In genomic region chr14:35480119-35480769, GRCh38 we compare ENCODE assay signal across 13 cellular contexts. TPM values are rescaled to one million over a fixed set of nuclear protein-coding genes. Genes with fewer than 3 reads are reported as not detected.
DNase-seq lines count a peak whose midpoint lies in the region; ATAC-seq, FAIRE-seq and TF ChIP-seq lines count a peak whose summit lies in the region.
"Had no signal": no experiment of that assay in that cellular context is flagged by ENCODE, and none has a peak within 500 bp of the region (broad histone marks: within the 10 kb centered on the region; RNA-seq: fewer than 3 reads in every experiment).

No MANE protein-coding gene starts in this region.

- no peaks in the 10 kb centered on the region for H3K27me3 ChIP-seq in breast epithelium
- H3K27me3 ChIP-seq: neural progenitor cell had no signal

- H3K9me3 Mint-ChIP-seq in MCF 10A (ENCODE audit: unreplicated experiment), result no peaks in the 10 kb centered on the region
- no peaks in the 10 kb centered on the region for H3K9me3 Mint-ChIP-seq in effector memory CD8-positive, alpha-beta T cell
- H3K9me3 Mint-ChIP-seq: activated naive CD4-positive, alpha-beta T cell treated with anti-CD3 and anti-CD28 coated beads, Interleukin-2, amount 50 U/mL, for 24 hours; neural progenitor cell had no signal

- H3K4me1 Mint-ChIP-seq in MCF 10A (ENCODE audit: insufficient read depth, unreplicated experiment), result no peaks in the 10 kb centered on the region
- no peaks in the 10 kb centered on the region for H3K4me1 Mint-ChIP-seq in effector memory CD8-positive, alpha-beta T cell (ENCODE audit: low read depth in 2 of 2)
- H3K4me1 Mint-ChIP-seq: activated naive CD4-positive, alpha-beta T cell treated with anti-CD3 and anti-CD28 coated beads, Interleukin-2, amount 50 U/mL, for 24 hours; B cell; neural progenitor cell had no signal

- FAIRE-seq in urothelium cell line (lab: Jason Lieb, UNC), result peak; percentile 78
- FAIRE-seq in RCC 7860 (lab: Jason Lieb, UNC), result no peak

- no peak overlapping the region for H3K27ac ChIP-seq in breast epithelium
- H3K27ac ChIP-seq: neural progenitor cell had no signal

- no TSS peak for BruUV-seq in MCF 10A (replicated peaks; lab: Mats Ljungman, UMichigan)

- no peak overlapping the region for H3K27ac Mint-ChIP-seq in MCF 10A (ENCODE audit: low read depth, unreplicated experiment)
- no peak overlapping the region for H3K27ac Mint-ChIP-seq in effector memory CD8-positive, alpha-beta T cell
- H3K27ac Mint-ChIP-seq: activated naive CD4-positive, alpha-beta T cell treated with anti-CD3 and anti-CD28 coated beads, Interleukin-2, amount 50 U/mL, for 24 hours; B cell; neural progenitor cell had no signal

- POLR2A ChIA-PET in MCF 10A (lab: Yijun Ruan, JAX), result interaction anchor here (0.8 kb wide), 1 partner anchor 1002 kb away, joined by 3 read pairs; no protein-coding TSS in a partner anchor

- no peaks in the 10 kb centered on the region for H3K36me3 Mint-ChIP-seq in MCF 10A (ENCODE audit: insufficient read depth, unreplicated experiment)
- no peaks in the 10 kb centered on the region for H3K36me3 Mint-ChIP-seq in effector memory CD8-positive, alpha-beta T cell (ENCODE audit: insufficient read depth)
- H3K36me3 Mint-ChIP-seq: activated naive CD4-positive, alpha-beta T cell treated with anti-CD3 and anti-CD28 coated beads, Interleukin-2, amount 50 U/mL, for 24 hours; neural progenitor cell had no signal

- no peaks in the 10 kb centered on the region for H3K4me1 ChIP-seq in breast epithelium
- H3K4me1 ChIP-seq: neural progenitor cell had no signal

- no peak for TF ChIP-seq POLR2A in breast epithelium (IDR thresholded peaks at IDR 0.05)

- no peak overlapping the region for H3K4me3 ChIP-seq in breast epithelium
- H3K4me3 ChIP-seq: neural progenitor cell had no signal

- H3K27me3 Mint-ChIP-seq in MCF 10A (ENCODE audit: insufficient read depth, unreplicated experiment), result peaks cover 42% of the 10 kb centered on the region
- H3K27me3 Mint-ChIP-seq in effector memory CD8-positive, alpha-beta T cell, result peaks cover 22 to 37% of the 10 kb centered on the region in 2 donors

- CTCF ChIA-PET in MCF 10A (lab: Yijun Ruan, JAX), result no interaction called here

- H3K4me3 Mint-ChIP-seq in MCF 10A (ENCODE audit: unreplicated experiment), result no peak overlapping the region
- no peak overlapping the region for H3K4me3 Mint-ChIP-seq in effector memory CD8-positive, alpha-beta T cell
- H3K4me3 Mint-ChIP-seq: activated naive CD4-positive, alpha-beta T cell treated with anti-CD3 and anti-CD28 coated beads, Interleukin-2, amount 50 U/mL, for 24 hours; B cell; neural progenitor cell had no signal

- no peaks in the 10 kb centered on the region for H3K36me3 ChIP-seq in breast epithelium
- H3K36me3 ChIP-seq: neural progenitor cell had no signal

- H3K9me3 ChIP-seq in breast epithelium, result no peaks in the 10 kb centered on the region

- TF ChIP-seq CTCF in MCF 10A (IDR thresholded peaks at IDR 0.05; ENCODE audit: unreplicated experiment), result no peak
- no peak for TF ChIP-seq CTCF in breast epithelium (IDR thresholded peaks at IDR 0.05)

- intact Hi-C loops in MCF 10A (cut with micrococcal nuclease) (no loop called here), breast epithelium (cut with DNase I; ENCODE audit: low total_unique reads) (no loop called here)

- peak; percentile 31 for DNase-seq in MCF 10A (ENCODE audit: unreplicated experiment)
- no peak for DNase-seq in breast epithelium (ENCODE audit: low spot score in 2 of 2)
- DNase-seq in MV-4-11 (lab: John Stamatoyannopoulos, UW), result peak; percentile 76
- DNase-seq in urothelium cell line (ENCODE audit: low spot score), result peak; percentile 5
- DNase-seq in effector memory CD8-positive, alpha-beta T cell, result no peak
- DNase-seq in RCC 7860 (ENCODE audit: low spot score), result no peak
- DNase-seq in NCI-H345 (lab: John Stamatoyannopoulos, UW), result no peak
- DNase-seq: head of caudate nucleus, NCI-H1436 treated with DMSO at 0.1 percent for 48 hours had no signal

- peak; percentile 83 for ATAC-seq in HG02678 (IDR thresholded peaks at IDR 0.05; ENCODE audit: unreplicated experiment)
- ATAC-seq in effector memory CD8-positive, alpha-beta T cell (replicated peaks), result no peak

RNA-seq across cellular contexts. Expression of gene INSM2, which starts 53.7 kb away (rescaled TPM):
- total RNA-seq in MCF 10A (2022), result 0.09 and 0.10 TPM in 2 replicates
- total RNA-seq in breast epithelium, result not detected
- total RNA-seq: B cell had no signal

Comparison
In these comparisons a context has a peak if more than half of its experiments do, and no peak if none do; other contexts are left out.
1. DNase-seq: peak in MCF 10A (single experiment), MV-4-11 (single experiment) and urothelium cell line (single experiment); none in breast epithelium (0 of 2), effector memory CD8-positive, alpha-beta T cell (0 of 3), RCC 7860 (single experiment) and NCI-H345 (single experiment).